21 cellular contexts compared by ENCODE assay signal in the genomic region with DNA sequence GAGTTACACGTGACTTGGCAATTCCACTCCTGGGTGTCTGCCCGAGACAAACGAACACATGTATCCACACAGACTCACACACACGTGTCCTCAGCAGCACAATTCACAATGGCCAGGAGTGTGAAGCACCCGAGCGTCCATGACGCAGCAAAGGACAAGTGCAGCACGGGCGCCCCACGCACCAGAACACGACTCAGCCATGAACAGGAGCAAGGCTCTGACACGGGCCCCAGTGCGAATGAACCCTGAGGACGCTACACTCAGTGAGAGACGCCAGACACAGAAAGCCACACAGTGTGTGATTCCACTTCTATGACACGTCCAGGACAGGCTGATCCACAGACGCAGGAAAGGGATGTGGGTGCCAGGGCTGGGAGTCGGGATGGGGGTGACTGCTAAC. TPM values are rescaled to one million over a fixed set of nuclear protein-coding genes. Genes with fewer than 3 reads are reported as not detected.
"Had no signal": no experiment of that assay in that cellular context is flagged by ENCODE, and none has a peak within 500 bp of the region (broad histone marks: within the 10 kb centered on the region; RNA-seq: fewer than 3 reads in every experiment).

No MANE protein-coding gene starts in this region.

- H3K4me1 ChIP-seq: SJSA1 had no signal

- H3K27ac Mint-ChIP-seq: T-cell had no signal

- DNase-seq: Karpas-422, KG1, MM.1S, NCI-H1092 treated with DMSO at 0.1 percent for 48 hours, NCI-H1436, NCI-H187, NCI-H2029 treated with DMSO at 0.1 percent for 48 hours, NCI-H2107, NCI-H2227 treated with DMSO at 0.1 percent for 48 hours, NCI-H510A, NCI-H524 treated with DMSO at 0.1 percent for 48 hours, NCI-H69, NCI-H774, Right ventricle myocardium superior, RPMI8226, SIG-M5, SW 1271, T-cell had no signal

- ATAC-seq: T-cell had no signal

- H3K27ac ChIP-seq: HL-60, SJSA1, SK-N-MC had no signal

- H3K9me3 ChIP-seq: SJSA1 had no signal

- H3K27me3 Mint-ChIP-seq: T-cell had no signal

- H3K4me3 Mint-ChIP-seq: T-cell had no signal

- H3K27me3 ChIP-seq: SJSA1 had no signal

- H3K9me3 Mint-ChIP-seq: T-cell had no signal

RNA-seq across cellular contexts. Expression of a gene that starts 44.3 kb away (rescaled TPM):
- total RNA-seq: Right ventricle myocardium superior, SJSA1 had no signal

RNA-seq across cellular contexts. Expression of a gene that starts 57.2 kb away (rescaled TPM):
- total RNA-seq: SJSA1 had no signal
